24 cellular contexts compared by ENCODE assay signal in genomic region chr20:63494420-63495166, GRCh38. TPM values are rescaled to one million over a fixed set of nuclear protein-coding genes. Genes with fewer than 3 reads are reported as not detected.
"Had no signal": no experiment of that assay in that cellular context is flagged by ENCODE, and none has a peak within 500 bp of the region (broad histone marks: within the 10 kb centered on the region; RNA-seq: fewer than 3 reads in every experiment).

No MANE protein-coding gene starts in this region.

- DNase-seq: activated CD4-positive, alpha-beta T cell treated with anti-CD3 and anti-CD28 coated beads, Interleukin-2, amount 50 U/mL, for 48 hours; activated CD4-positive, CD25-positive, alpha-beta regulatory T cell treated with anti-CD3 and anti-CD28 coated beads, Interleukin-2, amount 50 U/mL, for 72 hours; activated CD8-positive, alpha-beta memory T cell treated with anti-CD3 and anti-CD28 coated beads, Interleukin-2, amount 10 ng/mL, durations not matched to agents 7 days and 5 days; activated effector memory CD4-positive, alpha-beta T cell treated with anti-CD3 and anti-CD28 coated beads, Interleukin-2, amount 50 U/mL, for 16 hours; activated T-cell treated with anti-CD3 and anti-CD28 coated beads, Interleukin-2, amount 50 U/mL, for 24 hours; brain microvascular endothelial cell; head of caudate nucleus; spleen; stimulated activated CD4-positive, alpha-beta T cell treated with anti-CD3 and anti-CD28 coated beads, Interleukin-1b, Interleukin-23, amount 100 ng/mL, for 48 hours; stimulated activated naive B cell treated with anti-CD40 and anti-IgM and Interleukin-4, amounts not matched to agents 10 μg/mL and 1 μg/mL and 100 μg/mL, for 72 hours; upper lobe of right lung had no signal

- H3K4me3 ChIP-seq: esophagus muscularis mucosa, spleen, upper lobe of right lung had no signal

- H3K27ac ChIP-seq: brain microvascular endothelial cell, esophagus muscularis mucosa, parathyroid adenoma, spleen, upper lobe of right lung had no signal

- H3K9me3 ChIP-seq: esophagus muscularis mucosa, spleen, upper lobe of right lung had no signal

- H3K36me3 ChIP-seq: brain microvascular endothelial cell, spleen, upper lobe of right lung had no signal

- ATAC-seq: activated CD8-positive, alpha-beta memory T cell treated with anti-CD3 and anti-CD28 coated beads, Interleukin-2, amount 10 ng/mL, durations not matched to agents 7 days and 5 days; activated naive CD4-positive, alpha-beta T cell treated with anti-CD3 and anti-CD28 coated beads, Interleukin-2, amount 50 U/mL, for 72 hours; sciatic nerve; stimulated activated naive B cell treated with anti-CD40 and anti-IgM and Interleukin-4, amounts not matched to agents 10 μg/mL and 1 μg/mL and 100 μg/mL, for 72 hours; upper lobe of right lung had no signal

RNA-seq across cellular contexts. Expression of gene EEF1A2, which starts 4.3 kb away (rescaled TPM):
- total RNA-seq: subcutaneous adipose tissue had no signal

RNA-seq across cellular contexts. Expression of gene KCNQ2, which starts 22.1 kb away (rescaled TPM):
- total RNA-seq: fibroblast of villous mesenchyme, lower leg skin, myocyte, sciatic nerve, subcutaneous adipose tissue, upper lobe of right lung had no signal

RNA-seq across cellular contexts. Expression of gene PTK6, which starts 42.6 kb away (rescaled TPM):
- total RNA-seq: cerebellum, neural crest cell, SK-MEL-5 had no signal

RNA-seq across cellular contexts. Expression of gene SRMS, which starts 53.0 kb away (rescaled TPM):
- total RNA-seq: activated CD8-positive, alpha-beta memory T cell treated with anti-CD3 and anti-CD28 coated beads, Interleukin-2, amount 10 ng/mL, durations not matched to agents 7 days and 5 days; activated naive CD4-positive, alpha-beta T cell treated with anti-CD3 and anti-CD28 coated beads, Interleukin-2, amount 50 U/mL, for 72 hours; cerebellum; dorsolateral prefrontal cortex; esophagus muscularis mucosa; fibroblast of villous mesenchyme; mesothelial cell of epicardium; myocyte; neural crest cell; sciatic nerve; SK-MEL-5; subcutaneous adipose tissue; upper lobe of right lung had no signal
